In genomic region chr7:65373608-65374351, GRCh38 we compare ENCODE assay signal across 8 cellular contexts. TPM values are rescaled to one million over a fixed set of nuclear protein-coding genes. Genes with fewer than 3 reads are reported as not detected.
DNase-seq lines count a peak whose midpoint lies in the region; ATAC-seq and TF ChIP-seq lines count a peak whose summit lies in the region.

ZNF92 (plus strand) TSS chr7:65373855; CDS start chr7:65373998, 143 bp downstream.

- H3K4me1 ChIP-seq in right atrium auricular region (peaks cover 0 to 24% of the 10 kb centered on the region in 2 donors), psoas muscle (peaks cover 13% of the 10 kb centered on the region), uterus (no peaks in the 10 kb centered on the region)

- peak; percentile 96 to 98 for DNase-seq in NCI-H187 (lab: John Stamatoyannopoulos, UW)
- peak; percentile 76 to 98 (median 92) for DNase-seq in T-helper 2 cell
- peak; percentile 55 to 98 (median 94) for DNase-seq in anterior cingulate cortex (lab: John Stamatoyannopoulos, UW)
- peak; percentile 99 for DNase-seq in right atrium auricular region (ENCODE audit: low spot score)
- DNase-seq in psoas muscle = peak; percentile 96 to 97
- peak; percentile 93 for DNase-seq in uterus

- intact Hi-C loops in psoas muscle (cut with DNase I) = no loop called here
- intact Hi-C loops in uterus (cut with DNase I; ENCODE audit: low total_unique reads) = no loop called here

- ATAC-seq in GM18498 (IDR thresholded peaks at IDR 0.05; ENCODE audit: unreplicated experiment) (peak; percentile 100), HG02938 (IDR thresholded peaks at IDR 0.05; ENCODE audit: unreplicated experiment) (peak; percentile 99), psoas muscle (peak; percentile 100)

- peak within 1 kb of the TSS; percentile 85 to 89 for H3K27ac ChIP-seq in right atrium auricular region
- H3K27ac ChIP-seq in psoas muscle = peak within 1 kb of the TSS; percentile 87
- peak within 1 kb of the TSS; percentile 74 to 78 for H3K27ac ChIP-seq in uterus

- H3K9me3 ChIP-seq in right atrium auricular region (no peaks in the 10 kb centered on the region), psoas muscle (no peaks in the 10 kb centered on the region), uterus (no peaks in the 10 kb centered on the region)

- WGBS in psoas muscle, 3 donors = 0 to 1% (median 0%) methylated on average over 43 to 44 of the region's 44 CpGs

- H3K27me3 ChIP-seq in right atrium auricular region = no peaks in the 10 kb centered on the region
- no peaks in the 10 kb centered on the region for H3K27me3 ChIP-seq in psoas muscle (ENCODE audit: insufficient read depth in 3 of 3, low read length in 2 of 3)
- H3K27me3 ChIP-seq in uterus = no peaks in the 10 kb centered on the region

- TF ChIP-seq POLR2A in uterus (IDR thresholded peaks at IDR 0.05) = peak; percentile 81 to 97

- TF ChIP-seq CTCF in right atrium auricular region (IDR thresholded peaks at IDR 0.05) = no peak
- TF ChIP-seq CTCF in psoas muscle (IDR thresholded peaks at IDR 0.05) = no peak
- TF ChIP-seq CTCF in uterus (IDR thresholded peaks at IDR 0.05) = no peak

- H3K4me3 ChIP-seq in right atrium auricular region (peak within 1 kb of the TSS; percentile 81 to 89), psoas muscle (peak within 1 kb of the TSS; percentile 93), uterus (peak within 1 kb of the TSS; percentile 75 to 89)

- H3K36me3 ChIP-seq in right atrium auricular region (peaks cover 3% of the 10 kb centered on the region), psoas muscle (ENCODE audit: insufficient read depth in 1 of 2, low read depth in 1 of 2) (peaks cover 0 to 18% of the 10 kb centered on the region in 2 donors), uterus (no peaks in the 10 kb centered on the region)

RNA-seq across cellular contexts. Expression of gene ZNF92, which starts in this region (rescaled TPM):
- total RNA-seq in right atrium auricular region = 1 to 10 TPM; 2.5 to 5.5 TPM
- 1 to 10 TPM; 1.7 to 3.0 (median 2.8) TPM for total RNA-seq in psoas muscle
- polyA plus RNA-seq in psoas muscle = 1 to 10 TPM; 1.1 to 4.4 (median 1.7) TPM
- total RNA-seq in uterus = 10 to 100 TPM in 1 of 4 donors, 1 to 10 TPM in 3; 2.1 to 22.7 (median 6.0) TPM

Comparison
In these comparisons a context has a peak if more than half of its experiments do, and no peak if none do; other contexts are left out.
1. Peak in every context shown above with its lines: DNase-seq, ATAC-seq, H3K4me3 ChIP-seq and H3K27ac ChIP-seq.